In the genomic region with DNA sequence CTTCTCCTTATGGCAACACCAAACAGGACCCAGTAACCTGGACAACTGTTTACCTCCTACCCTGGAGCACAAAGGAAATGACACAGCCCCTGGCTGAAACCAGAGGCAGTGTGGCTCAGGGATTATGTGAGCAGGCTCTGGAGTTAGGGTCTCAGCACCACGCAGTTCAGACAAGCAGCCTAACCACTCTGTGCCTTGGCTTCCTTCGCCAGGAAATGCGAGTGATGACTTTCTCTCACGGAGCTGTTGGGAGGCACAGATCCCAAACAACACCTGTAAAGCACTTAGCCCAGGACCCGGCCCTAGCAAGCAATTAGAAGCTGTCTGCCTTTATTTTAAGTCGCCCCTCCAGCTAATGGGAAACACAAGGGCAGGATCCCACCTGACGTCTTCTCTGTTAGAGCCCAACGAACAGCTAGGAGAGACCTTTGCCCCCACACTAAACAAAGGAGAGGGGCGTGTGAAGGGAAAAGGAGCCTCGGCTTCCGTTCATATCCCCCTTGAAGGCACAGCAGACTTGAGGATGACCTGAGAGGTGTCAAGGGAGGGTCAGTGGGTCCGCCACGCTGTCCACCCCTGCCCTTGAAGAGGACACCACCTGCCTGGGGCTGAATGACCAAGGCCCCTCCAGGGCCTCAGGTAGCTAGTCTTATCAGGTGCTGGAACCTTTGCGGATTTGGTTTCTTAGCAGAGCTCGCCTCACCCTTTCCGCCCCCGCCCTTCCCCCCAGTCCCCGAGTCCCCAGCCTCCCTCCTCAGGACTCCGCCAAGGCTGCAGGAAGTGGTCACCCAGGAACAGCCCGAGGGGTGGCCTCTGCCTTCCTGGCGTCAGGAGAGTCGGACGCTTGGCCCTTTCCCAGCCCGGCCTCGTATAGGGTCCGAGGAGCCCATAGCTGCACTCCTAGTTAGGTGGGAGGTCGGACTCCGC, we compare ENCODE assay signal across 1 cellular context.
TF ChIP-seq lines count a peak whose summit lies in the region.

No MANE protein-coding gene starts in this region.

TF ChIP-seq in HCT116, 20 proteins besides CTCF, POLR2A, EP300 and RAD21 (continued from another document):
- TF ChIP-seq SRF (IDR thresholded peaks at IDR 0.05; ENCODE audit: low read depth) = no peak
TF ChIP-seq in HCT116: peak in this region for 0.
